ENCODE assay signal across 1 cellular context in the genomic region with DNA sequence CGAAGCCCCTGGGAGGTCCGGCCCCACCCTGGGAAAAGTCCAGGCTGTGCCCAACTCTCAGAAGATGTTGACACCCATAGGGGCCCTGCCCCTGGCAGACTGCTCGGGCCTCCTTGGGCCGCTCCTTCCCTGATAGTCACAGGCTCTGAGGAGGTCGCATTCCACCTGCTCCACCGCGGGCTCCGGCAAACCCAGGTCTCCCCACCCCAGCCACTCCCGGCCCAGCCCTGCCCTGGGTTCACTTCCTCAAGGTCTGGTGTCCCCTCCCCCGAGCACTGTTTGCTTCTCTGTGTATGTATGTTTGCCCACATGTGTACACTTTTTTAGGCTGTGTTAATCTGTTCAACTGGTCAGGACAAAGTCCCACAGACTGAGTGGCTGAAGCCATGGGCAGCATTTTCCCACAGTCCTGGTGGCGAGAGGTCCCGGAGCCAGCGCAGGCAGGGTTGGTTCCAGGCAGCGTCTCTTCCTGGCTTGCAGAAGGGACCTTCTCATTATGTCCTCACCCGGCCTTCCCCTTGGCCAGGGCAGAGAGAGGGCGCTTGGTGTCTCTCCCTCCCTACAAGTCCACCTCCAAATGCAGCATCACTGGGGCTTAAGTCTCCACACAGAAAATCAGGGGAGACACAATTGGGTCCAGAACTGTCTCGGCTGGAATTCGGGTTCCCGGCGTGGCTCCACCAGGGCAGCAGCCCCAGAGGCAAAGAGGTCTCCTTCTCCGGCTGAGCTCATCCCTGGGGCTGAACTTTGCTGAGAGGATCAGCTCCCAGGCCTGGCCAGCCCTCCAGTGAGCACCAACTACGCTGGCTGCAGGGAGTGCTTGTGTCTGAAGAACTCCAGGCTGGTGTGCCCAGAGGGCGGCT.
TF ChIP-seq lines count a peak whose summit lies in the region.

No MANE protein-coding gene starts in this region.

TF ChIP-seq in H1, 55 proteins besides CTCF, POLR2A, EP300 and RAD21:
- TF ChIP-seq TBP (IDR thresholded peaks at IDR 0.05; ENCODE audit: low read depth, low read length) (no peak), EGR1 (IDR thresholded peaks at IDR 0.05; ENCODE audit: borderline replicate concordance, low read depth, low read length) (no peak), JUND (IDR thresholded peaks at IDR 0.05; ENCODE audit: low read length) (no peak), SIX5 (IDR thresholded peaks at IDR 0.05; ENCODE audit: low read depth, low read length) (no peak), CBX8 (IDR thresholded peaks at IDR 0.05; ENCODE audit: borderline replicate concordance, low read depth, low read length) (no peak), RXRA (IDR thresholded peaks at IDR 0.05; ENCODE audit: insufficient read depth, low read depth, low read length) (no peak), CREB1 (IDR thresholded peaks at IDR 0.05) (no peak), SUZ12 (IDR thresholded peaks at IDR 0.05; ENCODE audit: low read length) (no peak)
- TF ChIP-seq, protein P1, sequence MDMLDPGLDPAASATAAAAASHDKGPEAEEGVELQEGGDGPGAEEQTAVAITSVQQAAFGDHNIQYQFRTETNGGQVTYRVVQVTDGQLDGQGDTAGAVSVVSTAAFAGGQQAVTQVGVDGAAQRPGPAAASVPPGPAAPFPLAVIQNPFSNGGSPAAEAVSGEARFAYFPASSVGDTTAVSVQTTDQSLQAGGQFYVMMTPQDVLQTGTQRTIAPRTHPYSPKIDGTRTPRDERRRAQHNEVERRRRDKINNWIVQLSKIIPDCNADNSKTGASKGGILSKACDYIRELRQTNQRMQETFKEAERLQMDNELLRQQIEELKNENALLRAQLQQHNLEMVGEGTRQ (IDR thresholded peaks at IDR 0.05; ENCODE audit: low read length), result no peak
